Comparison of ENCODE assay signal across 2 cellular contexts in genomic region chr17:28985950-28986713, GRCh38.
TF ChIP-seq lines count a peak whose summit lies in the region.

No MANE protein-coding gene starts in this region.

TF ChIP-seq in IMR-90, 13 proteins besides CTCF, POLR2A, EP300 and RAD21:
- TF ChIP-seq MXI1 (IDR thresholded peaks at IDR 0.05; ENCODE audit: borderline replicate concordance, low read depth, low read length) = no peak
- no peak for TF ChIP-seq RCOR1 (IDR thresholded peaks at IDR 0.05; ENCODE audit: insufficient replicate concordance, low read length)
- TF ChIP-seq SMC3 (IDR thresholded peaks at IDR 0.05; ENCODE audit: low read depth, low read length) = no peak
- no peak for TF ChIP-seq RFX5 (IDR thresholded peaks at IDR 0.05; ENCODE audit: low read depth, low read length)
- TF ChIP-seq BHLHE40 (IDR thresholded peaks at IDR 0.05; ENCODE audit: low read depth, low read length) = no peak
- TF ChIP-seq CEBPB (IDR thresholded peaks at IDR 0.05; ENCODE audit: low read depth, low read length) = no peak
- no peak for TF ChIP-seq MAZ (IDR thresholded peaks at IDR 0.05; ENCODE audit: borderline replicate concordance, low read depth, low read length)
- no peak for TF ChIP-seq MAFK (IDR thresholded peaks at IDR 0.05; ENCODE audit: low read depth, low read length)
- no peak for TF ChIP-seq CHD1 (IDR thresholded peaks at IDR 0.05; ENCODE audit: low read depth, low read length)

TF ChIP-seq in H1, 55 proteins besides CTCF, POLR2A, EP300 and RAD21:
- TF ChIP-seq TEAD4 (IDR thresholded peaks at IDR 0.05; ENCODE audit: low read depth, low read length) = no peak
- TF ChIP-seq CBX8 (IDR thresholded peaks at IDR 0.05; ENCODE audit: borderline replicate concordance, low read depth, low read length) = no peak
- no peak for TF ChIP-seq EGR1 (IDR thresholded peaks at IDR 0.05; ENCODE audit: borderline replicate concordance, low read depth, low read length)
- no peak for TF ChIP-seq KDM5A (IDR thresholded peaks at IDR 0.05; ENCODE audit: low read length)
- peak; percentile 80 for TF ChIP-seq NANOG (IDR thresholded peaks at IDR 0.05; ENCODE audit: insufficient read depth, low read depth, low read length, poor library complexity, severe bottlenecking)
- TF ChIP-seq ZNF274 (IDR thresholded peaks at IDR 0.05; ENCODE audit: borderline replicate concordance, extremely low read depth, low read length) = no peak
- peak; percentile 44 for TF ChIP-seq CTBP2 (IDR thresholded peaks at IDR 0.05; ENCODE audit: borderline replicate concordance, insufficient read depth, insufficient read length, low read length)
- TF ChIP-seq SP4 (IDR thresholded peaks at IDR 0.05; ENCODE audit: low read length) = no peak
- no peak for TF ChIP-seq TBP (IDR thresholded peaks at IDR 0.05; ENCODE audit: low read depth, low read length)
- TF ChIP-seq ASH2L (IDR thresholded peaks at IDR 0.05; ENCODE audit: low read length) = peak; percentile 24
- TF ChIP-seq CEBPB (IDR thresholded peaks at IDR 0.05; ENCODE audit: low read depth, low read length) = no peak
- TF ChIP-seq TCF12 (IDR thresholded peaks at IDR 0.05; ENCODE audit: low read depth, low read length) = peak; percentile 55; the same call in 1 of the 2 replicates
- no peak for TF ChIP-seq YY1 (IDR thresholded peaks at IDR 0.05; ENCODE audit: low read depth, low read length)
- no peak for TF ChIP-seq HDAC2 (IDR thresholded peaks at IDR 0.05; ENCODE audit: borderline replicate concordance in 1 of 2, low read depth in 2 of 2, low read length in 2 of 2)
- TF ChIP-seq SRF (IDR thresholded peaks at IDR 0.05; ENCODE audit: low read depth, low read length) = no peak
- TF ChIP-seq KDM1A (IDR thresholded peaks at IDR 0.05; ENCODE audit: borderline replicate concordance, low read length) = 0 out of 2 replicates have a peak, but pooled peaks have one; percentile 9
